ENCODE assay signal across 11 cellular contexts in the genomic region with DNA sequence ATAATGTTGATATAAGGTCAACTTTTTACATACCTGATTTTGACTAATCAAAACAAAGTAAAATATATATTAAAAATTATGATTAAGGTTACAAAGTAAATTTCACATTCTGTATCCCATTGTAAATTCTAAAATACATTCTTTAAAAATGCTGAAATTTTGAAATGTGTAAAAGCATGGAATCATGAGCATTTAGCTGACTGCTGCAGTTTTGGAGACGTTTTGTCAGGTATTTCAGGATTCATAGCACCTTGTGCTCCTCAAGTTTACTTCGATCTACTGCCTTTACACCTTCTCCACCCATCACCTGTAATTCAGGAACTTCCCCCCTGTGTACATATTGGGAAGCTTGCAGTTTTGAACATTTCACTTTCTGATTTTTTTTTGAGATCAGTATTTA.
"Had no signal": no experiment of that assay in that cellular context is flagged by ENCODE, and none has a peak within 500 bp of the region (broad histone marks: within the 10 kb centered on the region; RNA-seq: fewer than 3 reads in every experiment).

No MANE protein-coding gene starts in this region.

- H3K9me3 ChIP-seq: HAP-1 had no signal

- H2AFZ ChIP-seq: GM23248, GM23338 had no signal

- H3K4me1 ChIP-seq: HAP-1 had no signal

- H3K4me3 ChIP-seq: GM23248, GM23338, HAP-1 had no signal

- ATAC-seq: GM23338, HCT116 had no signal

- H3K9ac ChIP-seq: GM23248 had no signal

- DNase-seq: GM23248, GOT3, H7, H9, HCEC 1CT, HFFc6 had no signal

- H3K4me2 ChIP-seq: GM23338 had no signal

- H3K27ac ChIP-seq: GM23248 had no signal

- FAIRE-seq: H1, H54 had no signal

- H3K36me3 ChIP-seq: HAP-1 had no signal
